ENCODE assay signal across 24 cellular contexts in the genomic region with DNA sequence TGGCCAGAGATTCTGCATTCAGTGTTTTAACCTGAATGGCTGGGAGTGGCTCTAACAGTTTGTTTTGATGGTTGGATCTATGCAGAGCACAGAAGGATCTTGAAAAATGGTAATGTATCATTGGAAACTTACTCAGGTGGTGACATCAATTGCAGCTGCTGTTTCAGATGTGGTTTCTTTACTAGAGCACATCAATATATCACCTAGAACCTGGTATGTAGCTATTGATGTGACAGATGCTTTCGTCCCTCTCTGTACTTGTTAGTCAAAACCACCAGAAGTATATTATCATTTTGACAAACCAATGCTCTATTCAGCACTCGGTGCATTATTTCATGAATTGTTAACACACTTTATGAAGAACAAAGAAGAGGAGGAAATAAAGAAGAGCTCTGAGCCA. TPM values are rescaled to one million over a fixed set of nuclear protein-coding genes. Genes with fewer than 3 reads are reported as not detected.
DNase-seq lines count a peak whose midpoint lies in the region; ATAC-seq, FAIRE-seq and TF ChIP-seq lines count a peak whose summit lies in the region.
"Had no signal": no experiment of that assay in that cellular context is flagged by ENCODE, and none has a peak within 500 bp of the region (broad histone marks: within the 10 kb centered on the region; RNA-seq: fewer than 3 reads in every experiment).

No MANE protein-coding gene starts in this region.

- H3K4me2 ChIP-seq in OCI-LY7 (ENCODE audit: low read length), result no peak overlapping the region
- H3K4me2 ChIP-seq: GM23338 had no signal

- POLR2A ChIA-PET in OCI-LY7 (lab: Charles Lee), result interaction anchor here (0.6 to 0.9 kb wide), 2 partner anchors 28 to 775 kb away, joined by 3 read pairs; no protein-coding TSS in a partner anchor

- intact Hi-C loops in activated CD4-positive, alpha-beta T cell treated with anti-CD3 and anti-CD28 coated beads, Interleukin-2, amount 10 ng/mL, durations not matched to agents 24 days and 14 days (cut with micrococcal nuclease), result no loop called here
- intact Hi-C loops in OCI-LY7 (cut with micrococcal nuclease; ENCODE audit: unreplicated experiment), result no loop called here

- no peaks in the 10 kb centered on the region for H3K36me3 ChIP-seq in CD4-positive, CD25-positive, alpha-beta regulatory T cell (ENCODE audit: control insufficient read depth, insufficient read depth, low read length)
- H3K36me3 ChIP-seq in OCI-LY7 (ENCODE audit: insufficient read depth, low read length), result no peaks in the 10 kb centered on the region
- H3K36me3 ChIP-seq: adrenal gland had no signal

- CTCF ChIA-PET in OCI-LY7 (lab: Charles Lee; ENCODE audit: unreplicated experiment), result no interaction called here

- H3K27ac Mint-ChIP-seq in activated CD4-positive, alpha-beta T cell treated with anti-CD3 and anti-CD28 coated beads, Interleukin-2, amount 10 ng/mL, durations not matched to agents 24 days and 14 days, result no peak overlapping the region
- H3K27ac Mint-ChIP-seq in CD4-positive, CD25-positive, alpha-beta regulatory T cell, result peak overlapping the region; percentile 65 to 83 (median 82)
- H3K27ac Mint-ChIP-seq in activated naive CD8-positive, alpha-beta T cell treated with anti-CD3 and anti-CD28 coated beads, Interleukin-2, amount 50 U/mL, for 24 hours, result no peak overlapping the region
- H3K27ac Mint-ChIP-seq: GM23338, type B pancreatic cell had no signal

- BruUV-seq in OCI-LY7 (replicated peaks; lab: Mats Ljungman, UMichigan), result no TSS peak

- peaks cover 6% of the 10 kb centered on the region for H3K4me1 Mint-ChIP-seq in activated CD4-positive, alpha-beta T cell treated with anti-CD3 and anti-CD28 coated beads, Interleukin-2, amount 10 ng/mL, durations not matched to agents 24 days and 14 days
- peaks cover 0 to 45% (median 7%) of the 10 kb centered on the region in 4 donors for H3K4me1 Mint-ChIP-seq in CD4-positive, CD25-positive, alpha-beta regulatory T cell
- H3K4me1 Mint-ChIP-seq in activated naive CD8-positive, alpha-beta T cell treated with anti-CD3 and anti-CD28 coated beads, Interleukin-2, amount 50 U/mL, for 24 hours, result peaks cover 11% of the 10 kb centered on the region

- no peak for TF ChIP-seq CTCF in OCI-LY7 (conservative IDR thresholded peaks at IDR 0.05; ENCODE audit: low read length)

- no peaks in the 10 kb centered on the region for H3K9me2 ChIP-seq in OCI-LY7 (ENCODE audit: insufficient read depth, low read length)

- FAIRE-seq in H54 (lab: Jason Lieb, UNC), result no peak
- FAIRE-seq: A204.1 had no signal

- H3K27me3 Mint-ChIP-seq in activated CD4-positive, alpha-beta T cell treated with anti-CD3 and anti-CD28 coated beads, Interleukin-2, amount 10 ng/mL, durations not matched to agents 24 days and 14 days, result peaks cover 17% of the 10 kb centered on the region
- H3K27me3 Mint-ChIP-seq in CD4-positive, CD25-positive, alpha-beta regulatory T cell, result peaks cover under 1% of the 10 kb centered on the region
- H3K27me3 Mint-ChIP-seq in activated naive CD8-positive, alpha-beta T cell treated with anti-CD3 and anti-CD28 coated beads, Interleukin-2, amount 50 U/mL, for 24 hours, result peaks cover 2% of the 10 kb centered on the region

- H2AFZ ChIP-seq in OCI-LY7 (ENCODE audit: low read length), result no peak overlapping the region
- H2AFZ ChIP-seq: GM23338 had no signal

- no peaks in the 10 kb centered on the region for H4K20me1 ChIP-seq in OCI-LY7 (ENCODE audit: insufficient read depth, low read length)

- H3K27me3 ChIP-seq in CD4-positive, CD25-positive, alpha-beta regulatory T cell (ENCODE audit: control insufficient read depth, insufficient read depth, low read length), result peaks cover 2% of the 10 kb centered on the region
- H3K27me3 ChIP-seq: adrenal gland had no signal

- H3K4me3 Mint-ChIP-seq in activated CD4-positive, alpha-beta T cell treated with anti-CD3 and anti-CD28 coated beads, Interleukin-2, amount 10 ng/mL, durations not matched to agents 24 days and 14 days, result no peak overlapping the region
- H3K4me3 Mint-ChIP-seq in CD4-positive, CD25-positive, alpha-beta regulatory T cell, result peak overlapping the region in 1 of 4 donors; percentile 29
- no peak overlapping the region for H3K4me3 Mint-ChIP-seq in activated naive CD8-positive, alpha-beta T cell treated with anti-CD3 and anti-CD28 coated beads, Interleukin-2, amount 50 U/mL, for 24 hours
- H3K4me3 Mint-ChIP-seq: brain; CD8-positive, alpha-beta memory T cell; GM23338; type B pancreatic cell had no signal

- no peak overlapping the region for H3K27ac ChIP-seq in CD4-positive, CD25-positive, alpha-beta regulatory T cell (ENCODE audit: insufficient read depth, low read length, poor library complexity, severe bottlenecking)
- H3K27ac ChIP-seq in OCI-LY7 (ENCODE audit: low read depth, low read length, poor library complexity, severe bottlenecking), result no peak overlapping the region
- H3K27ac ChIP-seq: adrenal gland, RWPE1 had no signal

- H3K9me3 ChIP-seq in CD4-positive, CD25-positive, alpha-beta regulatory T cell (ENCODE audit: control insufficient read depth in 2 of 2, low read length in 2 of 2), result no peaks in the 10 kb centered on the region
- H3K9me3 ChIP-seq in OCI-LY7 (ENCODE audit: low read length), result no peaks in the 10 kb centered on the region
- H3K9me3 ChIP-seq: adrenal gland had no signal

- no peaks in the 10 kb centered on the region for H3K79me2 ChIP-seq in OCI-LY7 (ENCODE audit: insufficient read depth, low read depth, low read length)

- ATAC-seq in CD4-positive, CD25-positive, alpha-beta regulatory T cell (ENCODE audit: low read depth in 2 of 2), result peak; percentile 88 to 91
- peak; percentile 85 for ATAC-seq in activated naive CD8-positive, alpha-beta T cell treated with anti-CD3 and anti-CD28 coated beads, Interleukin-2, amount 50 U/mL, for 24 hours
- ATAC-seq: GM23338, left lobe of liver had no signal

- DNase-seq in activated CD4-positive, alpha-beta T cell treated with anti-CD3 and anti-CD28 coated beads, Interleukin-2, amount 10 ng/mL, durations not matched to agents 24 days and 14 days, result peak; percentile 60
- no peak for DNase-seq in activated CD4-positive, alpha-beta T cell treated with anti-CD3 and anti-CD28 coated beads for 1 hour
- DNase-seq in CD4-positive, CD25-positive, alpha-beta regulatory T cell, result peak in 2 of 3 donors; percentile 44 to 74
- DNase-seq in SW480 (ENCODE audit: low spot score), result peak; percentile 74
- DNase-seq in activated naive CD8-positive, alpha-beta T cell treated with anti-CD3 and anti-CD28 coated beads, Interleukin-2, amount 50 U/mL, for 24 hours, result no peak
- DNase-seq in OCI-LY7 (ENCODE audit: low spot score), result no peak
- no peak for DNase-seq in SKM-1 (lab: John Stamatoyannopoulos, UW; ENCODE audit: unreplicated experiment)
- DNase-seq in H54 (ENCODE audit: insufficient read length, low spot score), result no peak
- DNase-seq: activated CD8-positive, alpha-beta memory T cell treated with anti-CD3 and anti-CD28 coated beads for 24 hours; adrenal gland; Karpas-422; mesendoderm; NCI-H1436; NCI-H2081 treated with DMSO at 0.1 percent for 48 hours; NCI-H82; occipital lobe; stimulated activated CD8-positive, alpha-beta memory T cell treated with anti-CD3 and anti-CD28 coated beads, Interleukin-4, amount 100 ng/mL, for 48 hours had no signal

- no peaks in the 10 kb centered on the region for H3K4me1 ChIP-seq in CD4-positive, CD25-positive, alpha-beta regulatory T cell (ENCODE audit: control insufficient read depth, insufficient read depth, low read length, poor library complexity, severe bottlenecking)
- H3K4me1 ChIP-seq in OCI-LY7 (ENCODE audit: insufficient read depth, low read length, poor library complexity, severe bottlenecking), result peaks cover 4% of the 10 kb centered on the region
- H3K4me1 ChIP-seq: adrenal gland had no signal

- no peaks in the 10 kb centered on the region for H3K36me3 Mint-ChIP-seq in activated CD4-positive, alpha-beta T cell treated with anti-CD3 and anti-CD28 coated beads, Interleukin-2, amount 10 ng/mL, durations not matched to agents 24 days and 14 days (ENCODE audit: low read depth)
- no peaks in the 10 kb centered on the region for H3K36me3 Mint-ChIP-seq in CD4-positive, CD25-positive, alpha-beta regulatory T cell
- no peaks in the 10 kb centered on the region for H3K36me3 Mint-ChIP-seq in activated naive CD8-positive, alpha-beta T cell treated with anti-CD3 and anti-CD28 coated beads, Interleukin-2, amount 50 U/mL, for 24 hours (ENCODE audit: low read depth)
- H3K36me3 Mint-ChIP-seq: brain; CD8-positive, alpha-beta memory T cell; type B pancreatic cell had no signal

- H3K4me3 ChIP-seq in CD4-positive, CD25-positive, alpha-beta regulatory T cell (ENCODE audit: low read depth, low read length), result no peak overlapping the region
- no peak overlapping the region for H3K4me3 ChIP-seq in OCI-LY7 (ENCODE audit: low read depth, low read length, poor library complexity, severe bottlenecking)
- H3K4me3 ChIP-seq: adrenal gland, GM23338 had no signal

- TF ChIP-seq POLR2A in H54 (IDR thresholded peaks at IDR 0.05; ENCODE audit: low read depth, low read length), result no peak

- H3K9me3 Mint-ChIP-seq in activated CD4-positive, alpha-beta T cell treated with anti-CD3 and anti-CD28 coated beads, Interleukin-2, amount 10 ng/mL, durations not matched to agents 24 days and 14 days, result no peaks in the 10 kb centered on the region
- no peaks in the 10 kb centered on the region for H3K9me3 Mint-ChIP-seq in CD4-positive, CD25-positive, alpha-beta regulatory T cell
- no peaks in the 10 kb centered on the region for H3K9me3 Mint-ChIP-seq in activated naive CD8-positive, alpha-beta T cell treated with anti-CD3 and anti-CD28 coated beads, Interleukin-2, amount 50 U/mL, for 24 hours
- H3K9me3 Mint-ChIP-seq: CD8-positive, alpha-beta memory T cell; GM23338; type B pancreatic cell had no signal

RNA-seq across cellular contexts. Expression of a gene that starts 26.6 kb away (rescaled TPM):
- total RNA-seq in activated CD4-positive, alpha-beta T cell treated with anti-CD3 and anti-CD28 coated beads, Interleukin-2, amount 10 ng/mL, durations not matched to agents 24 days and 14 days, result not detected in 2 replicates
- total RNA-seq in CD4-positive, CD25-positive, alpha-beta regulatory T cell, result not detected
- under 1 TPM in 1 of 4 donors, not detected in 3; 0.05 TPM for polyA plus RNA-seq in CD4-positive, CD25-positive, alpha-beta regulatory T cell
- total RNA-seq in OCI-LY7 (2014; rRNA removed; shearing (Covaris generic)), result not detected in 2 replicates
- total RNA-seq in OCI-LY7 (2022), result not detected in 2 replicates
- total RNA-seq: CD8-positive, alpha-beta memory T cell; left lobe of liver had no signal

Comparison
In these comparisons a context has a peak if more than half of its experiments do, and no peak if none do; other contexts are left out.
1. DNase-seq: peak in activated CD4-positive, alpha-beta T cell treated with anti-CD3 and anti-CD28 coated beads, Interleukin-2, amount 10 ng/mL, durations not matched to agents 24 days and 14 days (single experiment), CD4-positive, CD25-positive, alpha-beta regulatory T cell (2 of 3) and SW480 (single experiment); none in activated CD4-positive, alpha-beta T cell treated with anti-CD3 and anti-CD28 coated beads for 1 hour (single experiment), activated naive CD8-positive, alpha-beta T cell treated with anti-CD3 and anti-CD28 coated beads, Interleukin-2, amount 50 U/mL, for 24 hours (single experiment), OCI-LY7 (single experiment), SKM-1 (single experiment) and H54 (single experiment).
2. H3K27ac Mint-ChIP-seq: peak in CD4-positive, CD25-positive, alpha-beta regulatory T cell (3 of 3); none in activated CD4-positive, alpha-beta T cell treated with anti-CD3 and anti-CD28 coated beads, Interleukin-2, amount 10 ng/mL, durations not matched to agents 24 days and 14 days (single experiment) and activated naive CD8-positive, alpha-beta T cell treated with anti-CD3 and anti-CD28 coated beads, Interleukin-2, amount 50 U/mL, for 24 hours (single experiment).